In genomic region chr9:97411440-97411788, GRCh38 we compare ENCODE assay signal across 8 cellular contexts. TPM values are rescaled to one million over a fixed set of nuclear protein-coding genes. Genes with fewer than 3 reads are reported as not detected.
A peak's percentile ranks its signal among the peaks of the same experiment; 100 is the strongest.
DNase-seq lines count a peak whose midpoint lies in the region; ATAC-seq and TF ChIP-seq lines count a peak whose summit lies in the region.

No MANE protein-coding gene starts in this region.

- WGBS in endodermal cell (ENCODE audit: insufficient coverage in 1 of 2, insufficient read length in 1 of 2), 2 experiments = 32 to 52% methylated on average over 2 to 3 of the region's 3 CpGs
- 13 to 19% (median 17%) methylated on average over 3 of the region's 3 CpGs for WGBS in psoas muscle, 3 donors

- H3K9me3 Mint-ChIP-seq in endodermal cell = peaks cover 6% of the 10 kb centered on the region

- ATAC-seq in GM18868 (IDR thresholded peaks at IDR 0.05; ENCODE audit: unreplicated experiment) (peak; percentile 4), psoas muscle (no peak), GM18498 (IDR thresholded peaks at IDR 0.05; ENCODE audit: unreplicated experiment) (no peak), HG03175 (IDR thresholded peaks at IDR 0.05; ENCODE audit: unreplicated experiment) (no peak)

- no peak overlapping the region for H3K27ac Mint-ChIP-seq in endodermal cell

- H3K27ac ChIP-seq in endodermal cell (ENCODE audit: low read depth, low read length) (no peak overlapping the region), psoas muscle (peak overlapping the region; percentile 70)

- H3K4me3 ChIP-seq in Jurkat, Clone E6-1 (ENCODE audit: low read length) = peak overlapping the region; percentile 57
- peak overlapping the region; percentile 93 for H3K4me3 ChIP-seq in endodermal cell (ENCODE audit: low read length)
- peak overlapping the region; percentile 93 for H3K4me3 ChIP-seq in psoas muscle

- H3K36me3 ChIP-seq in endodermal cell (ENCODE audit: control insufficient read depth, insufficient read depth, low read length) = no peaks in the 10 kb centered on the region
- H3K36me3 ChIP-seq in psoas muscle (ENCODE audit: insufficient read depth in 1 of 2, low read depth in 1 of 2) = peaks cover 0 to 2% of the 10 kb centered on the region in 2 donors

- no peaks in the 10 kb centered on the region for H3K36me3 Mint-ChIP-seq in endodermal cell (ENCODE audit: low read depth)

- H3K4me1 ChIP-seq in endodermal cell (ENCODE audit: control insufficient read depth, insufficient read depth, low read length) (peaks cover 7% of the 10 kb centered on the region), psoas muscle (no peaks in the 10 kb centered on the region)

- peaks cover 8% of the 10 kb centered on the region for H3K9me3 ChIP-seq in endodermal cell (ENCODE audit: control insufficient read depth, low read length)
- peaks cover 6% of the 10 kb centered on the region for H3K9me3 ChIP-seq in psoas muscle

- intact Hi-C loops in psoas muscle (cut with DNase I) = loop anchor here (5.0 to 10.0 kb wide), 2 partner anchors 206 to 503 kb away; no protein-coding TSS in a partner anchor

- H3K27me3 Mint-ChIP-seq in endodermal cell (ENCODE audit: insufficient read depth) = peaks cover 15% of the 10 kb centered on the region

- DNase-seq in Jurkat, Clone E6-1 (ENCODE audit: low read depth, low spot score) = no peak
- no peak for DNase-seq in endodermal cell
- no peak for DNase-seq in psoas muscle
- DNase-seq in GM19238 (ENCODE audit: insufficient read length, low spot score) = no peak
- DNase-seq in stimulated activated CD4-positive, alpha-beta T cell treated with anti-CD3 and anti-CD28 coated beads, Interleukin-2, amount 100 ng/mL, for 24 hours = no peak

- peak overlapping the region; percentile 82 for H3K4me3 Mint-ChIP-seq in endodermal cell

- H3K4me1 Mint-ChIP-seq in endodermal cell = peaks cover 46% of the 10 kb centered on the region

- no peaks in the 10 kb centered on the region for H3K27me3 ChIP-seq in endodermal cell (ENCODE audit: control insufficient read depth, insufficient read depth, low read length, poor library complexity, severe bottlenecking)
- H3K27me3 ChIP-seq in psoas muscle (ENCODE audit: insufficient read depth in 3 of 3, low read length in 2 of 3) = peaks cover 0 to 2% (median 0%) of the 10 kb centered on the region in 3 donors

- TF ChIP-seq CTCF in endodermal cell (conservative IDR thresholded peaks at IDR 0.05) (no peak), psoas muscle (IDR thresholded peaks at IDR 0.05) (no peak)

- no peak overlapping the region for H3K9ac ChIP-seq in endodermal cell (ENCODE audit: extremely low read depth, low read length, poor library complexity, severe bottlenecking)

RNA-seq across cellular contexts. Expression of gene TDRD7, which starts 0.5 kb away (rescaled TPM):
- polyA plus RNA-seq in Jurkat, Clone E6-1 (2012; ENCODE audit: insufficient read depth, insufficient read length) = 7.9 TPM
- total RNA-seq in endodermal cell (10 to 100 TPM; 25.9 to 31.9 TPM), psoas muscle (1 to 10 TPM; 3.3 to 7.0 (median 5.0) TPM)
- polyA plus RNA-seq in endodermal cell (2013, experiment 1 of 2) = 6.3 TPM
- 7.5 TPM for polyA plus RNA-seq in endodermal cell (2013, experiment 2 of 2)
- polyA plus RNA-seq in psoas muscle = 1 to 10 TPM; 2.3 to 9.9 (median 3.5) TPM
